Comparison of ENCODE assay signal across 1 cellular context in the genomic region with DNA sequence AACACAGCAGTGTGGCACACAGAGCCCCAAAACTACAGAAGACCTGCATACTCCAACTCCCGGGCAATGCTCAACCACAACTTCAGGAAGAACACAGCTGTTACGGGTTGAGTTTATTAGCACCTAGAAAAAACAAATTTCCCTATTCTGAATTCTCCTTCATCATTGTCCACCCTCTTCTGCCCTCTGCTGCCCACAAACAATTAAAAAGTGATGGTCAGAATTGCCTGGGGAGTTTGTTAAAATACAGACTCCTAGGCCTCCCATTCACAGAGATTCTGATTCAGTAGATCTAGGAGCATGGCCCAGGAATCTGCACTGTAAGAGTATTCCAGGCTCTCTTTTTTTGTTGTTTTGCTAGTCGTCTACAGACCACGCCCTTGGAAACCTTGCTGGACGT.
TF ChIP-seq lines count a peak whose summit lies in the region.

No MANE protein-coding gene starts in this region.

TF ChIP-seq in K562, 482 proteins besides CTCF, POLR2A, EP300 and RAD21 (continued from another document):
- TF ChIP-seq NFE2 (IDR thresholded peaks at IDR 0.05; ENCODE audit: low read depth) = 0 out of 2 replicates have a peak, but pooled peaks have one; percentile 9
- TF ChIP-seq PTTG1 (tag; IDR thresholded peaks at IDR 0.05; ENCODE audit: low read depth) = no peak
- no peak for TF ChIP-seq HOXB6 (CRISPR knock-in tag; IDR thresholded peaks at IDR 0.05; ENCODE audit: borderline replicate concordance)
- 0 out of 2 replicates have a peak, but pooled peaks have one; percentile 11 for TF ChIP-seq SMC3 (conservative IDR thresholded peaks at IDR 0.05; ENCODE audit: insufficient read depth, low read depth, low read length)
- no peak for TF ChIP-seq MCM5 (IDR thresholded peaks at IDR 0.05; ENCODE audit: low read depth)
- TF ChIP-seq, protein P1, sequence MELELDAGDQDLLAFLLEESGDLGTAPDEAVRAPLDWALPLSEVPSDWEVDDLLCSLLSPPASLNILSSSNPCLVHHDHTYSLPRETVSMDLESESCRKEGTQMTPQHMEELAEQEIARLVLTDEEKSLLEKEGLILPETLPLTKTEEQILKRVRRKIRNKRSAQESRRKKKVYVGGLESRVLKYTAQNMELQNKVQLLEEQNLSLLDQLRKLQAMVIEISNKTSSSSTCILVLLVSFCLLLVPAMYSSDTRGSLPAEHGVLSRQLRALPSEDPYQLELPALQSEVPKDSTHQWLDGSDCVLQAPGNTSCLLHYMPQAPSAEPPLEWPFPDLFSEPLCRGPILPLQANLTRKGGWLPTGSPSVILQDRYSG (tag; conservative IDR thresholded peaks at IDR 0.05; ENCODE audit: low read depth) = no peak
- TF ChIP-seq NBN (IDR thresholded peaks at IDR 0.05; ENCODE audit: low read depth) = no peak
